ENCODE assay signal across 12 cellular contexts in genomic region chr2:142742301-142743214, GRCh38.
DNase-seq lines count a peak whose midpoint lies in the region; ATAC-seq lines count a peak whose summit lies in the region.
"Had no signal": no experiment of that assay in that cellular context is flagged by ENCODE, and none has a peak within 500 bp of the region (broad histone marks: within the 10 kb centered on the region; RNA-seq: fewer than 3 reads in every experiment).

No MANE protein-coding gene starts in this region.

- H3K27ac Mint-ChIP-seq in activated naive CD4-positive, alpha-beta T cell treated with anti-CD3 and anti-CD28 coated beads for 36 hours: no peak overlapping the region
- H3K27ac Mint-ChIP-seq: memory B cell had no signal

- DNase-seq in amniotic epithelial cell (ENCODE audit: low read depth): peak; percentile 85
- DNase-seq in midbrain (lab: John Stamatoyannopoulos, UW): peak; percentile 1
- no peak for DNase-seq in NCI-H69 (lab: John Stamatoyannopoulos, UW)
- DNase-seq in NCI-H526 (lab: John Stamatoyannopoulos, UW): no peak
- no peak for DNase-seq in germinal center (ENCODE audit: low spot score)
- DNase-seq in activated naive CD4-positive, alpha-beta T cell treated with anti-CD3 and anti-CD28 coated beads for 36 hours: no peak
- DNase-seq: activated CD4-positive, alpha-beta T cell treated with anti-CD3 and anti-CD28 coated beads for 1 hour; activated effector memory CD4-positive, alpha-beta T cell treated with anti-CD3 and anti-CD28 coated beads, Interleukin-2, amount 50 U/mL, for 16 hours; SJCRH30 had no signal

- intact Hi-C loops in activated naive CD4-positive, alpha-beta T cell treated with anti-CD3 and anti-CD28 coated beads for 36 hours (cut with micrococcal nuclease): no loop called here

- no peaks in the 10 kb centered on the region for H3K27me3 Mint-ChIP-seq in activated naive CD4-positive, alpha-beta T cell treated with anti-CD3 and anti-CD28 coated beads for 36 hours (ENCODE audit: low read depth)
- H3K27me3 Mint-ChIP-seq: memory B cell had no signal

- peak; percentile 20 for ATAC-seq in GM18868 (IDR thresholded peaks at IDR 0.05; ENCODE audit: unreplicated experiment)
- peak; percentile 6 for ATAC-seq in HG03095 (IDR thresholded peaks at IDR 0.05; ENCODE audit: unreplicated experiment)

- H3K4me3 Mint-ChIP-seq in activated naive CD4-positive, alpha-beta T cell treated with anti-CD3 and anti-CD28 coated beads for 36 hours: no peak overlapping the region
- H3K4me3 Mint-ChIP-seq: memory B cell had no signal

- no peaks in the 10 kb centered on the region for H3K9me3 Mint-ChIP-seq in activated naive CD4-positive, alpha-beta T cell treated with anti-CD3 and anti-CD28 coated beads for 36 hours
- H3K9me3 Mint-ChIP-seq: memory B cell had no signal

- no peaks in the 10 kb centered on the region for H3K4me1 Mint-ChIP-seq in activated naive CD4-positive, alpha-beta T cell treated with anti-CD3 and anti-CD28 coated beads for 36 hours (ENCODE audit: low read depth)
- H3K4me1 Mint-ChIP-seq: memory B cell had no signal

- H3K36me3 Mint-ChIP-seq in activated naive CD4-positive, alpha-beta T cell treated with anti-CD3 and anti-CD28 coated beads for 36 hours (ENCODE audit: low read depth): no peaks in the 10 kb centered on the region
- H3K36me3 Mint-ChIP-seq: memory B cell had no signal

- CTCF ChIA-PET in activated naive CD4-positive, alpha-beta T cell treated with anti-CD3 and anti-CD28 coated beads for 36 hours (lab: Charles Lee): interaction anchor here (0.5 kb wide), 1 partner anchor 928 kb away, joined by 3 read pairs; no protein-coding TSS in a partner anchor

Comparison
In these comparisons a context has a peak if more than half of its experiments do, and no peak if none do; other contexts are left out.
1. DNase-seq: peak in amniotic epithelial cell (single experiment) and midbrain (single experiment); none in NCI-H69 (single experiment), NCI-H526 (0 of 2), germinal center (single experiment) and activated naive CD4-positive, alpha-beta T cell treated with anti-CD3 and anti-CD28 coated beads for 36 hours (single experiment).